In the genomic region with DNA sequence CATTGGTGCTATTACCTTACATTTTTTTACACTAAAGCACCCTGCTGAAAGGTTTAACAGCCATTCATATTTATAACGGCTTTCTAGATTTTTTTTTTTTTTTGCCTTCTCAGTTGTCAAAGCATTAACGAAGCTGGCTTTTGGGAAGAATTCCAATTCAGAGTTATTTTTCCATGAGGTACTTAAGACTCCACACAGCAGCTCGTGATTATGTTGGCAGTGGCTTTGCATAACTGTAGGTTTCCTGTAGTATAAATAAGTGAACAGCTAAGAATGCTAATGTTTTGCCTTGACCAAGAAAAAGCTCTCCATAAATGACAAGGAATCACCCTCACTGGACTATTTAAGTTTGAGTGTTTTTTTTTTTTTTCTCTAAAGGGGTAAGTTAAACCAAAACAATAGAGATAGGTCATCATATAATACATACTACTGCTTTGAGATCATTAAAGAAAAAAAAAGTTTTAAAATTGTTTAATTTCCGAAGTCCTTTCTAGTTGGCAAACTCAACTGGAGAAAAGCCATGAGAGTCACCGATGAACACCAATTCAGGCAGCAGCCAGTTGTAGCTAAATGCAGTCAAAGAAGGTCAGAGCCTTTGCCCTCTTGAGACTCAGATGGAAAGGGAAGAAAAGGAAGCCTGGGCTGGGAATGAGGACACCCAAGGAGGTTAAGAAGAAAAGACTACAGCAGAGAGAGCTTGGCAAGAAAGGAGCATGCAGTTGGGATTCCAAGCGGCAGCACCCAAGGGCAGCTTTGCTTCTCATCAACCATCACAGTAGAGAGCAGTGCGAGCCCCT, we compare ENCODE assay signal across 14 cellular contexts.
DNase-seq lines count a peak whose midpoint lies in the region; ATAC-seq and TF ChIP-seq lines count a peak whose summit lies in the region.
"Had no signal": no experiment of that assay in that cellular context is flagged by ENCODE, and none has a peak within 500 bp of the region (broad histone marks: within the 10 kb centered on the region; RNA-seq: fewer than 3 reads in every experiment).

No MANE protein-coding gene starts in this region.

- peak overlapping the region; percentile 92; the same call in 2 of the 3 replicates for H2BK15ac ChIP-seq in IMR-90 (ENCODE audit: low read depth, low read length)

- H3K9me3 Mint-ChIP-seq in nephron = no peaks in the 10 kb centered on the region

- H3K18ac ChIP-seq in IMR-90 (ENCODE audit: low read depth, low read length) = peak overlapping the region; percentile 99

- H2AK9ac ChIP-seq in IMR-90 (replicated peaks; ENCODE audit: low read depth, low read length, poor library complexity) = no peak overlapping the region

- peak overlapping the region; percentile 46 for H3K4me2 ChIP-seq in IMR-90 (ENCODE audit: low read depth, low read length)
- H3K4me2 ChIP-seq: BLaER1 treated with 17β-estradiol and CSF1 and Interleukin-3, amounts not matched to agents 10 nM and 100 nM had no signal

- CTCF ChIA-PET in A673 (lab: Charles Lee) = interaction anchor here (0.6 kb wide), 1 partner anchor 24 kb away, joined by 3 read pairs; no protein-coding TSS in a partner anchor
- CTCF ChIA-PET in IMR-90 (lab: Yijun Ruan, JAX) = interaction anchor here (0.6 to 1.4 kb wide), 4 partner anchors 89 to 418 kb away, joined by 3 to 7 read pairs (median 4); a partner anchor contains a TSS

- H3K9me1 ChIP-seq in IMR-90 (ENCODE audit: insufficient read depth, low read length) = peaks cover 10% of the 10 kb centered on the region

- no peaks in the 10 kb centered on the region for H3K36me3 Mint-ChIP-seq in nephron (ENCODE audit: low read depth)
- H3K36me3 Mint-ChIP-seq: immature natural killer cell had no signal

- H3K36me3 ChIP-seq in A673 (ENCODE audit: insufficient read depth, low read length, poor library complexity, severe bottlenecking) = no peaks in the 10 kb centered on the region
- no peaks in the 10 kb centered on the region for H3K36me3 ChIP-seq in IMR-90 (ENCODE audit: control insufficient read depth, insufficient read depth, low read length)
- no peaks in the 10 kb centered on the region for H3K36me3 ChIP-seq in esophagus squamous epithelium
- H3K36me3 ChIP-seq: BLaER1 treated with 17β-estradiol and CSF1 and Interleukin-3, amounts not matched to agents 10 nM and 100 nM had no signal

- H4K20me1 ChIP-seq in IMR-90 (ENCODE audit: insufficient read depth, low read length) = no peaks in the 10 kb centered on the region
- H4K20me1 ChIP-seq: BLaER1 treated with 17β-estradiol and CSF1 and Interleukin-3, amounts not matched to agents 10 nM and 100 nM had no signal

- H4K5ac ChIP-seq in IMR-90 (ENCODE audit: low read depth, low read length) = peak overlapping the region; percentile 87

- no peaks in the 10 kb centered on the region for H3K9me3 ChIP-seq in A673 (ENCODE audit: low read depth, low read length, poor library complexity, severe bottlenecking)
- no peaks in the 10 kb centered on the region for H3K9me3 ChIP-seq in IMR-90 (ENCODE audit: control insufficient read depth, insufficient read depth, low read length)
- no peaks in the 10 kb centered on the region for H3K9me3 ChIP-seq in esophagus squamous epithelium
- H3K9me3 ChIP-seq: BLaER1 treated with 17β-estradiol and CSF1 and Interleukin-3, amounts not matched to agents 10 nM and 100 nM had no signal

- H3K23ac ChIP-seq in IMR-90 (ENCODE audit: low read depth, low read length) = peak overlapping the region; percentile 90

- peak overlapping the region; percentile 61 to 94 (median 90) for H3K27ac Mint-ChIP-seq in nephron
- H3K27ac Mint-ChIP-seq: immature natural killer cell had no signal

- peak overlapping the region; percentile 96 for H3K4ac ChIP-seq in IMR-90 (ENCODE audit: low read depth, low read length)

- H3K79me1 ChIP-seq in IMR-90 (ENCODE audit: low read depth in 1 of 2, low read length in 2 of 2) = no peaks in the 10 kb centered on the region

- H3K27me3 ChIP-seq in A673 (replicated peaks; ENCODE audit: insufficient read depth, low read depth, low read length, poor library complexity) (no peaks in the 10 kb centered on the region), IMR-90 (ENCODE audit: control insufficient read depth, insufficient read depth, low read length) (no peaks in the 10 kb centered on the region), esophagus squamous epithelium (no peaks in the 10 kb centered on the region)
- H3K27me3 ChIP-seq: BLaER1 treated with 17β-estradiol and CSF1 and Interleukin-3, amounts not matched to agents 10 nM and 100 nM had no signal

- H3K4me1 ChIP-seq in A673 (ENCODE audit: insufficient read depth, low read length, poor library complexity, severe bottlenecking) (peaks cover 15% of the 10 kb centered on the region), IMR-90 (ENCODE audit: control insufficient read depth, insufficient read depth, low read length) (peaks cover 17% of the 10 kb centered on the region), esophagus squamous epithelium (peaks cover 0 to 4% (median 0%) of the 10 kb centered on the region in 3 donors)
- H3K4me1 ChIP-seq: BLaER1 treated with 17β-estradiol and CSF1 and Interleukin-3, amounts not matched to agents 10 nM and 100 nM had no signal

- peaks cover 25% of the 10 kb centered on the region for H3K4me1 Mint-ChIP-seq in nephron
- H3K4me1 Mint-ChIP-seq: immature natural killer cell had no signal

- H3K27ac ChIP-seq in A673 (ENCODE audit: low read depth, low read length, poor library complexity, severe bottlenecking) (peak overlapping the region; percentile 59), IMR-90 (ENCODE audit: insufficient read depth, low read length) (peak overlapping the region; percentile 95), esophagus squamous epithelium (peak overlapping the region in 3 of 4 donors; percentile 54 to 65 (median 57))
- H3K27ac ChIP-seq: BLaER1 treated with 17β-estradiol and CSF1 and Interleukin-3, amounts not matched to agents 10 nM and 100 nM had no signal

- peak overlapping the region; percentile 99 for H2BK120ac ChIP-seq in IMR-90 (ENCODE audit: low read depth, low read length)

- H3K4me3 Mint-ChIP-seq in nephron = peak overlapping the region in 1 of 3 experiments; percentile 35

- TF ChIP-seq POLR2A in IMR-90 (IDR thresholded peaks at IDR 0.05; ENCODE audit: low read depth, low read length) (no peak), esophagus squamous epithelium (IDR thresholded peaks at IDR 0.05) (no peak)

- H2BK5ac ChIP-seq in IMR-90 (ENCODE audit: low read depth, low read length, poor library complexity, severe bottlenecking) = peak overlapping the region; percentile 88

- intact Hi-C loops in A673 (cut with micrococcal nuclease; ENCODE audit: unreplicated experiment) = no loop called here
- intact Hi-C loops in IMR-90 (cut with micrococcal nuclease) = loop anchor here (2.0 kb wide), 1 partner anchor 81 kb away; no protein-coding TSS in a partner anchor
- intact Hi-C loops in esophagus squamous epithelium (cut with DNase I) = no loop called here

- no TSS peak for BruUV-seq in A673 (replicated peaks; lab: Mats Ljungman, UMichigan)
- no TSS peak for BruUV-seq in IMR-90 (replicated peaks; lab: Mats Ljungman, UMichigan)

- H2AK5ac ChIP-seq in IMR-90 (ENCODE audit: low read depth, low read length) = peak overlapping the region; percentile 99

- H3K56ac ChIP-seq in IMR-90 (ENCODE audit: extremely low read depth, insufficient read depth, low read length) = peak overlapping the region; percentile 64

- peak overlapping the region; percentile 61 for H3K9ac ChIP-seq in IMR-90 (ENCODE audit: low read depth, low read length)
- H3K9ac ChIP-seq: BLaER1 treated with 17β-estradiol and CSF1 and Interleukin-3, amounts not matched to agents 10 nM and 100 nM had no signal

- H4K91ac ChIP-seq in IMR-90 (ENCODE audit: insufficient read depth, low read depth, low read length) = peak overlapping the region; percentile 95

- peak overlapping the region; percentile 96 for H2BK20ac ChIP-seq in IMR-90 (ENCODE audit: low read depth, low read length)

- H3K14ac ChIP-seq in IMR-90 (replicated peaks; ENCODE audit: low read depth, low read length) = peak overlapping the region; percentile 95

- 83% methylated on average over 1 of the region's 7 CpGs; no CpG with 5 or more reads in 1 of the 2 experiments for WGBS in IMR-90 (ENCODE audit: extremely low coverage in 2 of 2, insufficient read length in 1 of 2), 2 experiments
- 38 to 41% methylated on average over 7 of the region's 7 CpGs for WGBS in esophagus squamous epithelium, 2 donors

- POLR2A ChIA-PET in A673 (lab: Charles Lee; ENCODE audit: low non-redundant PET) = no interaction called here
- POLR2A ChIA-PET in IMR-90 (lab: Charles Lee; ENCODE audit: unreplicated experiment) = interaction anchor here (0.5 to 0.6 kb wide), 3 partner anchors 514 to 1100 kb away, joined by 3 to 10 read pairs (median 7); no protein-coding TSS in a partner anchor

- DNase-seq in A673 (ENCODE audit: low spot score) (peak; percentile 78), IMR-90 (peak; percentile 100), esophagus squamous epithelium (lab: John Stamatoyannopoulos, UW) (no peak), putamen (ENCODE audit: low spot score) (no peak), pons (ENCODE audit: low spot score) (no peak), activated gamma-delta T cell (lab: John Stamatoyannopoulos, UW) (no peak)
- DNase-seq: activated CD4-positive, alpha-beta T cell treated with anti-CD3 and anti-CD28 coated beads for 48 hours; immature natural killer cell; Karpas-422; retina; SIG-M5 had no signal

- TF ChIP-seq CTCF in A673 (conservative IDR thresholded peaks at IDR 0.05; ENCODE audit: low read depth, low read length) = no peak
- TF ChIP-seq CTCF in IMR-90 (conservative IDR thresholded peaks at IDR 0.05; ENCODE audit: low read depth, low read length) = no peak
- TF ChIP-seq CTCF in esophagus squamous epithelium (IDR thresholded peaks at IDR 0.05) = no peak
- no peak for TF ChIP-seq CTCF in nephron (IDR thresholded peaks at IDR 0.05; ENCODE audit: unreplicated experiment in 3 of 3)

- dilution Hi-C loops in IMR-90 (cut with HindIII; ENCODE audit: low sequenced_read_pairs, unreplicated experiment) = no loop called here

- peak overlapping the region; percentile 9 for H2AFZ ChIP-seq in IMR-90 (replicated peaks; ENCODE audit: low read length, poor library complexity)

- H3K4me3 ChIP-seq in A673 (ENCODE audit: low read depth, low read length, poor library complexity, severe bottlenecking) = no peak overlapping the region
- H3K4me3 ChIP-seq in IMR-90 (ENCODE audit: insufficient read depth, low read depth, low read length) = no peak overlapping the region
- no peak overlapping the region for H3K4me3 ChIP-seq in esophagus squamous epithelium
- H3K4me3 ChIP-seq: BLaER1 treated with 17β-estradiol and CSF1 and Interleukin-3, amounts not matched to agents 10 nM and 100 nM had no signal

- ATAC-seq in IMR-90 (ENCODE audit: low read depth) (peak; percentile 88), HG03432 (IDR thresholded peaks at IDR 0.05; ENCODE audit: unreplicated experiment) (no peak)

- no peaks in the 10 kb centered on the region for H3K27me3 Mint-ChIP-seq in nephron (ENCODE audit: low read depth)

- in situ Hi-C loops in IMR-90 (cut with MboI; ENCODE audit: low sequenced_read_pairs) = no loop called here

- H4K8ac ChIP-seq in IMR-90 (ENCODE audit: low read depth in 2 of 2, low read length in 2 of 2) = peak overlapping the region; percentile 81 to 94

- no peak for TF ChIP-seq RAD21 in IMR-90 (IDR thresholded peaks at IDR 0.05; ENCODE audit: low read length)

TF ChIP-seq in IMR-90, 13 proteins besides CTCF, POLR2A, EP300 and RAD21 (continues in another document):
- TF ChIP-seq CEBPB (IDR thresholded peaks at IDR 0.05; ENCODE audit: low read depth, low read length) (peak; percentile 36; the same call in 1 of the 2 replicates), BHLHE40 (IDR thresholded peaks at IDR 0.05; ENCODE audit: low read depth, low read length) (peak; percentile 80)

Comparison
In these comparisons a context has a peak if more than half of its experiments do, and no peak if none do; other contexts are left out.
1. DNase-seq: peak in A673 (single experiment) and IMR-90 (single experiment); none in esophagus squamous epithelium (single experiment), putamen (single experiment), pons (single experiment) and activated gamma-delta T cell (single experiment).
2. Peak in every context shown above with its lines, with median percentiles within 50 percentile points of each other: H3K27ac ChIP-seq.